In genomic region chr5:159547466-159548195, GRCh38 we compare ENCODE assay signal across 27 cellular contexts.
"Had no signal": no experiment of that assay in that cellular context is flagged by ENCODE, and none has a peak within 500 bp of the region (broad histone marks: within the 10 kb centered on the region; RNA-seq: fewer than 3 reads in every experiment).

No MANE protein-coding gene starts in this region.

- DNase-seq: activated CD4-positive, alpha-beta memory T cell treated with anti-CD3 and anti-CD28 coated beads for 36 hours; activated CD4-positive, alpha-beta T cell treated with anti-CD3 and anti-CD28 coated beads, Interleukin-2, amount 10 ng/mL, durations not matched to agents 24 days and 14 days; activated CD4-positive, CD25-positive, alpha-beta regulatory T cell treated with anti-CD3 and anti-CD28 coated beads, Interleukin-2, amount 50 U/mL, for 72 hours; activated CD8-positive, alpha-beta memory T cell treated with anti-CD3 and anti-CD28 coated beads, Interleukin-2, amount 50 U/mL, for 48 hours; activated gamma-delta T cell; activated naive CD4-positive, alpha-beta T cell treated with anti-CD3 and anti-CD28 coated beads, Interleukin-2, amount 50 U/mL, for 16 hours; activated naive CD8-positive, alpha-beta T cell treated with anti-CD3 and anti-CD28 coated beads, Interleukin-2, amount 50 U/mL, for 24 hours; activated T-cell treated with anti-CD3 and anti-CD28 coated beads, Interleukin-2, amount 50 U/mL, for 24 hours; amygdala; dermis blood vessel endothelial cell; effector CD4-positive, alpha-beta T cell; heart left ventricle; immature natural killer cell; kidney; left colon; mammary epithelial cell; naive B cell; nephron progenitor cell; sigmoid colon; stimulated activated CD4-positive, alpha-beta T cell treated with anti-CD3 and anti-CD28 coated beads, Interleukin-1b, Interleukin-23, amount 100 ng/mL, for 48 hours; stimulated activated naive CD4-positive, alpha-beta T cell treated with Interleukin-2 at 50 U/mL for 16 hours; T-helper 9 cell had no signal

- H3K27me3 Mint-ChIP-seq: central memory CD8-positive, alpha-beta T cell had no signal

- H3K27ac Mint-ChIP-seq: activated CD4-positive, alpha-beta memory T cell treated with anti-CD3 and anti-CD28 coated beads for 36 hours; activated CD4-positive, alpha-beta T cell treated with anti-CD3 and anti-CD28 coated beads, Interleukin-2, amount 10 ng/mL, durations not matched to agents 24 days and 14 days; activated naive CD8-positive, alpha-beta T cell treated with anti-CD3 and anti-CD28 coated beads, Interleukin-2, amount 50 U/mL, for 24 hours; activated T-cell treated with anti-CD3 and anti-CD28 coated beads, Interleukin-2, amount 50 U/mL, for 24 hours; immature natural killer cell; nephron progenitor cell had no signal

- H3K9me3 Mint-ChIP-seq: immature natural killer cell had no signal

- FAIRE-seq: colon, kidney had no signal

- H3K36me3 Mint-ChIP-seq: activated CD4-positive, alpha-beta memory T cell treated with anti-CD3 and anti-CD28 coated beads for 36 hours; immature natural killer cell had no signal

- H3K4me1 Mint-ChIP-seq: activated CD4-positive, alpha-beta T cell treated with anti-CD3 and anti-CD28 coated beads, Interleukin-2, amount 10 ng/mL, durations not matched to agents 24 days and 14 days; activated naive CD8-positive, alpha-beta T cell treated with anti-CD3 and anti-CD28 coated beads, Interleukin-2, amount 50 U/mL, for 24 hours; central memory CD8-positive, alpha-beta T cell; immature natural killer cell; naive B cell had no signal

- H3K4me3 Mint-ChIP-seq: activated CD4-positive, alpha-beta memory T cell treated with anti-CD3 and anti-CD28 coated beads for 36 hours; activated CD4-positive, alpha-beta T cell treated with anti-CD3 and anti-CD28 coated beads, Interleukin-2, amount 10 ng/mL, durations not matched to agents 24 days and 14 days; activated naive CD8-positive, alpha-beta T cell treated with anti-CD3 and anti-CD28 coated beads, Interleukin-2, amount 50 U/mL, for 24 hours; activated T-cell treated with anti-CD3 and anti-CD28 coated beads, Interleukin-2, amount 50 U/mL, for 24 hours; central memory CD8-positive, alpha-beta T cell; immature natural killer cell; naive B cell; nephron progenitor cell had no signal

- H3K4me3 ChIP-seq: esophagus muscularis mucosa, heart left ventricle, sigmoid colon, smooth muscle cell, tibial nerve had no signal
